Comparison of ENCODE assay signal across 19 cellular contexts in the genomic region with DNA sequence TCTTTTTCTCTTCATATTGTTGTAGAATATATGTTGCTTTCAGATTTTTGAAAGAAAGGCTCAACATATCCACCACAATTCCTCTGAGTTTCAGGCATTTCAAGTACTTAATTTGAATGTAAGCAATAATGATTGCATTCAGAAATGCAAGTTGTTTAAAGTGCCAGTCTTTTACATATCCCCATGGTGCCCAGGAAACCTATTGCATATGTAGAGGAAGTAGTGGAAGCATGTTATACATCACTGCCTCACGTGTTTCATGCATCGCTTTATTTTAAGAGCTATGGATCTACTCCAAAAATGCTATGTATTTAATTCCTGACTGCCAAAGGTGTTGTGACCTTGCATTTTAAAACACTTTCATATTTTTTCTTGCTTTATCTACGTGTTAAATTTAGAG. TPM values are rescaled to one million over a fixed set of nuclear protein-coding genes. Genes with fewer than 3 reads are reported as not detected.
DNase-seq lines count a peak whose midpoint lies in the region; ATAC-seq and TF ChIP-seq lines count a peak whose summit lies in the region.
"Had no signal": no experiment of that assay in that cellular context is flagged by ENCODE, and none has a peak within 500 bp of the region (broad histone marks: within the 10 kb centered on the region; RNA-seq: fewer than 3 reads in every experiment).

No MANE protein-coding gene starts in this region.

- POLR2A ChIA-PET in activated B cell treated with CpG ODN at 0.5 μM for 24 hours (lab: Charles Lee), result interaction anchor here (0.6 to 2.4 kb wide), 4 partner anchors 28 to 128 kb away, joined by 3 to 20 read pairs (median 7); a partner anchor contains a TSS

- H3K4me1 Mint-ChIP-seq in activated B cell treated with CpG ODN at 0.5 μM for 24 hours, result peaks cover 25% of the 10 kb centered on the region
- peaks cover 18% of the 10 kb centered on the region for H3K4me1 Mint-ChIP-seq in neural progenitor cell
- H3K4me1 Mint-ChIP-seq in activated naive CD8-positive, alpha-beta T cell treated with anti-CD3 and anti-CD28 coated beads for 36 hours, result peaks cover 6% of the 10 kb centered on the region
- H3K4me1 Mint-ChIP-seq: natural killer cell had no signal

- no peak for ATAC-seq in activated B cell treated with CpG ODN at 0.5 μM for 24 hours (ENCODE audit: low read depth)
- ATAC-seq in GM18858 (IDR thresholded peaks at IDR 0.05; ENCODE audit: unreplicated experiment), result no peak
- ATAC-seq: natural killer cell, right lobe of liver had no signal

- no peaks in the 10 kb centered on the region for H3K36me3 ChIP-seq in HUES64 (ENCODE audit: insufficient read depth, low read length)
- no peaks in the 10 kb centered on the region for H3K36me3 ChIP-seq in neural progenitor cell

- no peaks in the 10 kb centered on the region for H4K20me1 ChIP-seq in neural progenitor cell (ENCODE audit: low read depth)

- 38% methylated on average over 2 of the region's 3 CpGs for WGBS in HUES64

- peaks cover 16% of the 10 kb centered on the region for H3K36me3 Mint-ChIP-seq in activated B cell treated with CpG ODN at 0.5 μM for 24 hours (ENCODE audit: low read depth)
- no peaks in the 10 kb centered on the region for H3K36me3 Mint-ChIP-seq in neural progenitor cell
- no peaks in the 10 kb centered on the region for H3K36me3 Mint-ChIP-seq in activated naive CD8-positive, alpha-beta T cell treated with anti-CD3 and anti-CD28 coated beads for 36 hours
- H3K36me3 Mint-ChIP-seq: natural killer cell had no signal

- H2AFZ ChIP-seq in neural progenitor cell (replicated peaks), result no peak overlapping the region
- H2AFZ ChIP-seq: hepatocyte had no signal

- DNase-seq in GF-D8 (lab: John Stamatoyannopoulos, UW) (peak; percentile 58), activated B cell treated with CpG ODN at 0.5 μM for 24 hours (no peak), neural progenitor cell (ENCODE audit: low spot score) (no peak), NCI-H2029 treated with DMSO at 0.1 percent for 48 hours (lab: John Stamatoyannopoulos, UW) (no peak)
- DNase-seq in activated naive CD8-positive, alpha-beta T cell treated with anti-CD3 and anti-CD28 coated beads for 36 hours, result no peak
- DNase-seq: activated CD4-positive, alpha-beta memory T cell treated with anti-CD3 and anti-CD28 coated beads, Interleukin-2, amount 10 ng/mL, durations not matched to agents 7 days and 5 days; CD8-positive, alpha-beta memory T cell; IMR-90; natural killer cell; NCI-H1417 treated with DMSO at 0.1 percent for 48 hours; NCI-H510A treated with DMSO at 0.1 percent for 48 hours; right lobe of liver; RPMI8226; stimulated activated CD4-positive, alpha-beta T cell treated with anti-CD3 and anti-CD28 coated beads, Interleukin-4, amount 100 ng/mL, for 1 hour; trophoblast cell had no signal

- H3K27ac ChIP-seq in HUES64 (ENCODE audit: low read depth, low read length) (peak overlapping the region; percentile 86), neural progenitor cell (no peak overlapping the region)
- H3K27ac ChIP-seq: hepatocyte had no signal

- H3K4me3 Mint-ChIP-seq in activated B cell treated with CpG ODN at 0.5 μM for 24 hours (peak overlapping the region; percentile 12), neural progenitor cell (peak overlapping the region; percentile 10)
- no peak overlapping the region for H3K4me3 Mint-ChIP-seq in activated naive CD8-positive, alpha-beta T cell treated with anti-CD3 and anti-CD28 coated beads for 36 hours
- H3K4me3 Mint-ChIP-seq: activated CD4-positive, alpha-beta memory T cell treated with anti-CD3 and anti-CD28 coated beads, Interleukin-2, amount 10 ng/mL, durations not matched to agents 7 days and 5 days; natural killer cell had no signal

- peak overlapping the region; percentile 32; the same call in 1 of the 2 replicates for H3K9ac ChIP-seq in HUES64 (ENCODE audit: low read depth, low read length)
- no peak overlapping the region for H3K9ac ChIP-seq in neural progenitor cell

- no peaks in the 10 kb centered on the region for H3K9me3 ChIP-seq in HUES64 (ENCODE audit: insufficient read depth, low read depth, low read length)
- H3K9me3 ChIP-seq in neural progenitor cell (ENCODE audit: low read depth), result no peaks in the 10 kb centered on the region
- H3K9me3 ChIP-seq: esophagus muscularis mucosa, right lobe of liver had no signal

- peaks cover 11% of the 10 kb centered on the region for H3K79me2 ChIP-seq in neural progenitor cell (ENCODE audit: low read depth)

- H3K4me2 ChIP-seq in neural progenitor cell, result no peak overlapping the region
- H3K4me2 ChIP-seq: hepatocyte had no signal

- intact Hi-C loops in activated B cell treated with CpG ODN at 0.5 μM for 24 hours (cut with micrococcal nuclease), result loop anchor here (5.0 kb wide), 2 partner anchors 229 to 1909 kb away; a partner anchor contains a TSS

- H3K27ac Mint-ChIP-seq in activated B cell treated with CpG ODN at 0.5 μM for 24 hours (peak overlapping the region; percentile 32), neural progenitor cell (no peak overlapping the region)
- no peak overlapping the region for H3K27ac Mint-ChIP-seq in activated naive CD8-positive, alpha-beta T cell treated with anti-CD3 and anti-CD28 coated beads for 36 hours
- H3K27ac Mint-ChIP-seq: activated CD4-positive, alpha-beta memory T cell treated with anti-CD3 and anti-CD28 coated beads, Interleukin-2, amount 10 ng/mL, durations not matched to agents 7 days and 5 days had no signal

- H3K27me3 Mint-ChIP-seq in activated B cell treated with CpG ODN at 0.5 μM for 24 hours (no peaks in the 10 kb centered on the region), neural progenitor cell (ENCODE audit: insufficient read depth, low read depth) (peaks cover 2% of the 10 kb centered on the region)
- H3K27me3 Mint-ChIP-seq in activated naive CD8-positive, alpha-beta T cell treated with anti-CD3 and anti-CD28 coated beads for 36 hours, result no peaks in the 10 kb centered on the region
- H3K27me3 Mint-ChIP-seq: activated CD4-positive, alpha-beta memory T cell treated with anti-CD3 and anti-CD28 coated beads, Interleukin-2, amount 10 ng/mL, durations not matched to agents 7 days and 5 days; CD8-positive, alpha-beta memory T cell had no signal

- no peaks in the 10 kb centered on the region for H3K9me3 Mint-ChIP-seq in activated B cell treated with CpG ODN at 0.5 μM for 24 hours
- no peaks in the 10 kb centered on the region for H3K9me3 Mint-ChIP-seq in neural progenitor cell
- H3K9me3 Mint-ChIP-seq in activated naive CD8-positive, alpha-beta T cell treated with anti-CD3 and anti-CD28 coated beads for 36 hours, result no peaks in the 10 kb centered on the region
- H3K9me3 Mint-ChIP-seq: activated CD4-positive, alpha-beta memory T cell treated with anti-CD3 and anti-CD28 coated beads, Interleukin-2, amount 10 ng/mL, durations not matched to agents 7 days and 5 days; CD8-positive, alpha-beta memory T cell; natural killer cell had no signal

- H3F3A ChIP-seq in neural progenitor cell (ENCODE audit: low read depth), result peaks cover 10% of the 10 kb centered on the region

- no peak for TF ChIP-seq CTCF in activated B cell treated with CpG ODN at 0.5 μM for 24 hours (IDR thresholded peaks at IDR 0.05)
- no peak for TF ChIP-seq CTCF in neural progenitor cell (IDR thresholded peaks at IDR 0.05)

- H3K27me3 ChIP-seq in HUES64 (ENCODE audit: insufficient read depth, low read length) (no peaks in the 10 kb centered on the region), neural progenitor cell (no peaks in the 10 kb centered on the region)
- H3K27me3 ChIP-seq: esophagus muscularis mucosa, hepatocyte, right lobe of liver had no signal

- H3K4me1 ChIP-seq in HUES64 (ENCODE audit: insufficient read depth, low read length) (peaks cover 57% of the 10 kb centered on the region), neural progenitor cell (peaks cover 29% of the 10 kb centered on the region)

- H3K4me3 ChIP-seq in HUES64 (ENCODE audit: low read length) (no peak overlapping the region), neural progenitor cell (no peak overlapping the region)
- H3K4me3 ChIP-seq: esophagus muscularis mucosa, hepatocyte, right lobe of liver had no signal

- CTCF ChIA-PET in activated B cell treated with CpG ODN at 0.5 μM for 24 hours (lab: Charles Lee), result interaction anchor here (1.7 to 4.0 kb wide), 2 partner anchors 9 to 130 kb away, joined by 4 to 24 read pairs; no protein-coding TSS in a partner anchor

RNA-seq across cellular contexts. Expression of a gene that starts 28.1 kb away (rescaled TPM):
- polyA plus RNA-seq in HUES64 (2013, experiment 1 of 2), result 4.7 TPM
- polyA plus RNA-seq in HUES64 (2013, experiment 2 of 2), result 4.1 TPM
- total RNA-seq in activated B cell treated with CpG ODN at 0.5 μM for 24 hours, result 26.9 and 30.0 TPM in 2 replicates
- total RNA-seq in neural progenitor cell (ENCODE audit: low replicate concordance), result 8.7 and 12.5 TPM in 2 replicates
- 1 to 10 TPM; 7.4 to 8.4 TPM for total RNA-seq in activated naive CD8-positive, alpha-beta T cell treated with anti-CD3 and anti-CD28 coated beads for 36 hours
